Comparison of ENCODE assay signal across 2 cellular contexts in the genomic region with DNA sequence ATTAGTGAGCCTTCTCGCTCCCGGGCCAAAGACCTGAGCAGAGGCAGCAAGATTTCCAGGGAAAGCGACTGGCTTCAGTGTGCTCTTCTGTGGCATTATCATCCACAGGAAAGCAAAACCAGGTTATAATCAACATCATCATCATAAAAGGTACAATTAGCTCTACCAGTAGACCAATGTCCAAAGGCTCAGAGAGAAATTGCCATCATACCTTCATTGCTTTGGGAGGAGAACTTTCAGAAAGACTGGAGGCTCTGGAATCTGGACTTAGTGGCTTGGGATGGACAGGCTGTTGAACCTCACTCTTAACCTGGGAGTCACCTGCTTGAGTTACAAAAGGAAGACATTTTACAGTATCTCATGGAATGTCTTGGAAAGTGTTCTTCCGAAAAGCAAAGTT.
TF ChIP-seq lines count a peak whose summit lies in the region.

No MANE protein-coding gene starts in this region.

TF ChIP-seq in GM23338, 12 proteins besides CTCF, POLR2A, EP300 and RAD21:
- TF ChIP-seq ZNF331 (CRISPR knock-in tag; IDR thresholded peaks at IDR 0.05; ENCODE audit: low read depth) (no peak), EZH2 (IDR thresholded peaks at IDR 0.05; ENCODE audit: low read depth, unreplicated experiment) (no peak), POLR2AphosphoS5 (IDR thresholded peaks at IDR 0.05; ENCODE audit: low read depth) (no peak), STAT1 (IDR thresholded peaks at IDR 0.05; ENCODE audit: unreplicated experiment) (no peak), CREB1 (CRISPR knock-in tag; IDR thresholded peaks at IDR 0.05; ENCODE audit: low read depth) (no peak), EZH2phosphoT487 (IDR thresholded peaks at IDR 0.05; ENCODE audit: unreplicated experiment) (no peak), NANOG (IDR thresholded peaks at IDR 0.05; ENCODE audit: borderline replicate concordance) (no peak), JUNB (IDR thresholded peaks at IDR 0.05; ENCODE audit: unreplicated experiment) (no peak), ZNF114 (CRISPR knock-in tag; IDR thresholded peaks at IDR 0.05) (no peak)
- TF ChIP-seq, protein P1, sequence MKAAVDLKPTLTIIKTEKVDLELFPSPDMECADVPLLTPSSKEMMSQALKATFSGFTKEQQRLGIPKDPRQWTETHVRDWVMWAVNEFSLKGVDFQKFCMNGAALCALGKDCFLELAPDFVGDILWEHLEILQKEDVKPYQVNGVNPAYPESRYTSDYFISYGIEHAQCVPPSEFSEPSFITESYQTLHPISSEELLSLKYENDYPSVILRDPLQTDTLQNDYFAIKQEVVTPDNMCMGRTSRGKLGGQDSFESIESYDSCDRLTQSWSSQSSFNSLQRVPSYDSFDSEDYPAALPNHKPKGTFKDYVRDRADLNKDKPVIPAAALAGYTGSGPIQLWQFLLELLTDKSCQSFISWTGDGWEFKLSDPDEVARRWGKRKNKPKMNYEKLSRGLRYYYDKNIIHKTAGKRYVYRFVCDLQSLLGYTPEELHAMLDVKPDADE (IDR thresholded peaks at IDR 0.05), result no peak

TF ChIP-seq in endothelial cell of umbilical vein, 7 proteins besides CTCF, POLR2A, EP300 and RAD21:
- no peak for TF ChIP-seq FOS (IDR thresholded peaks at IDR 0.05; ENCODE audit: borderline replicate concordance, insufficient read depth, low read length)
- TF ChIP-seq GATA2 (IDR thresholded peaks at IDR 0.05; ENCODE audit: insufficient read depth, insufficient read length, low read depth, low read length), result no peak
- TF ChIP-seq MYC (IDR thresholded peaks at IDR 0.05; ENCODE audit: low read depth, low read length), result no peak
- no peak for TF ChIP-seq JUN (IDR thresholded peaks at IDR 0.05; ENCODE audit: borderline replicate concordance, insufficient read depth, insufficient read length, low read depth)
- no peak for TF ChIP-seq EZH2 (IDR thresholded peaks at IDR 0.05; ENCODE audit: borderline replicate concordance, low read depth, low read length, severe bottlenecking)
- TF ChIP-seq, protein P2, sequence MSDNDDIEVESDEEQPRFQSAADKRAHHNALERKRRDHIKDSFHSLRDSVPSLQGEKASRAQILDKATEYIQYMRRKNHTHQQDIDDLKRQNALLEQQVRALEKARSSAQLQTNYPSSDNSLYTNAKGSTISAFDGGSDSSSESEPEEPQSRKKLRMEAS (IDR thresholded peaks at IDR 0.05; ENCODE audit: insufficient read depth, insufficient read length), result no peak
- TF ChIP-seq POLR2AphosphoS5 (IDR thresholded peaks at IDR 0.05; ENCODE audit: insufficient read depth, low read depth, low read length), result no peak
TF ChIP-seq in endothelial cell of umbilical vein: peak in this region for 0.
